Comparison of ENCODE assay signal across 8 cellular contexts in the genomic region with DNA sequence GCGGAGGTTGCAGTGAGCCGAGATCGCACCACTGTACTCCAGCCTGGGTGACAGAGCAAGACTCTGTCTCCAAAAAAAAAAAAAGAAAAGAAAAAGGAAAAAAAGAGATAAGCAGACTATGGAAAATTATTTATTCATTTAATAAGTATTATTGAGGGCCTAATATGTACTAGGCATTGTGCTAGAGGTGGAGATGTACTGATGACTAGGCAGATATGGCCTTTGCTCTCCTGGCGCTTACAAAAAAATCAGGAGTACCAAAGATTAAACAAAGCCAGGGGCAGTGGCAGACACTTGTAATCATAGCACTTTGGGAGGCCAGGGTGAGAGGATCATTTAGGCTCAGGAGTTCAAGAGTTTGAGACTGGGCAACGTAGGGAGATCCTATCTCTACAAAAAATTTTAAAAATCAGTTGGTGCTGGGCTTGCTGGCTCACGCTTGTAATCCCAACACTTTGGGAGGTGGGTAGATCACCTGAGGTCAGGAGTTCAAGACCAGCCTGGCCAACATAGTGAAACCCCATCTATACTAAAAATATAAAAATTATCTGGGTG.
"Had no signal": no experiment of that assay in that cellular context is flagged by ENCODE, and none has a peak within 500 bp of the region (broad histone marks: within the 10 kb centered on the region; RNA-seq: fewer than 3 reads in every experiment).

No MANE protein-coding gene starts in this region.

- FAIRE-seq: H1, H54, HTR-8/SVneo had no signal

- ATAC-seq: GM23338 had no signal

- DNase-seq: H9, HCEC 1CT, HFFc6, KG1 had no signal

- H2AFZ ChIP-seq: GM23338 had no signal

- H3K4me2 ChIP-seq: GM23338 had no signal

- H3K4me3 ChIP-seq: GM23338 had no signal
